ENCODE assay signal across 1 cellular context in genomic region chr15:48354694-48355303, GRCh38.
TF ChIP-seq lines count a peak whose summit lies in the region.

No MANE protein-coding gene starts in this region.

TF ChIP-seq in K562, 482 proteins besides CTCF, POLR2A, EP300 and RAD21:
- TF ChIP-seq ATF2 (CRISPR knock-in tag; IDR thresholded peaks at IDR 0.05) (no peak), MBD1 (CRISPR knock-in tag; IDR thresholded peaks at IDR 0.05) (no peak), EP400 (IDR thresholded peaks at IDR 0.05) (no peak), ESRRB (CRISPR knock-in tag; IDR thresholded peaks at IDR 0.05; ENCODE audit: borderline replicate concordance) (no peak)
TF ChIP-seq in K562: peak in this region for 0.
